Comparison of ENCODE assay signal across 34 cellular contexts in genomic region chr2:241139531-241140444, GRCh38.
"Had no signal": no experiment of that assay in that cellular context is flagged by ENCODE, and none has a peak within 500 bp of the region (broad histone marks: within the 10 kb centered on the region; RNA-seq: fewer than 3 reads in every experiment).

No MANE protein-coding gene starts in this region.

- ATAC-seq: activated CD4-positive, alpha-beta T cell treated with anti-CD3 and anti-CD28 coated beads for 36 hours; activated CD4-positive, CD25-positive, alpha-beta regulatory T cell treated with anti-CD3 and anti-CD28 coated beads, Interleukin-2, amount 50 U/mL, for 24 hours; activated naive CD4-positive, alpha-beta T cell treated with anti-CD3 and anti-CD28 coated beads, Interleukin-2, amount 50 U/mL, for 72 hours; activated T-cell treated with anti-CD3 and anti-CD28 coated beads, Interleukin-2, amount 50 U/mL, for 72 hours; activated T-helper 17 cell treated with anti-CD3 and anti-CD28 coated beads, Interleukin-2, amount 50 U/mL, for 72 hours; body of pancreas; PC-3 had no signal

- H3K4me3 Mint-ChIP-seq: activated CD4-positive, alpha-beta memory T cell treated with anti-CD3 and anti-CD28 coated beads for 36 hours; activated CD4-positive, alpha-beta T cell treated with anti-CD3 and anti-CD28 coated beads for 36 hours; activated T-cell treated with anti-CD3 and anti-CD28 coated beads, Interleukin-2, amount 50 U/mL, for 72 hours; activated T-helper 17 cell treated with anti-CD3 and anti-CD28 coated beads, Interleukin-2, amount 50 U/mL, for 72 hours had no signal

- H3K27me3 ChIP-seq: adrenal gland, body of pancreas, breast epithelium, MG63 had no signal

- DNase-seq: activated CD4-positive, alpha-beta memory T cell treated with anti-CD3 and anti-CD28 coated beads for 36 hours; activated CD4-positive, alpha-beta T cell treated with anti-CD3 and anti-CD28 coated beads for 36 hours; activated CD4-positive, alpha-beta T cell treated with anti-CD3 and anti-CD28 coated beads, Interleukin-2, amount 50 U/mL, for 1 hour; activated effector memory CD4-positive, alpha-beta T cell treated with anti-CD3 and anti-CD28 coated beads, Interleukin-2, amount 50 U/mL, for 16 hours; activated naive CD4-positive, alpha-beta T cell treated with Interleukin-2 at 50 U/mL for 16 hours; activated T-cell treated with anti-CD3 and anti-CD28 coated beads, Interleukin-2, amount 50 U/mL, for 1 hour; activated T-cell treated with anti-CD3 and anti-CD28 coated beads, Interleukin-2, amount 50 U/mL, for 72 hours; body of pancreas; Karpas-422; KBM-7; MG63; NCI-H1048; NCI-H1105 treated with DMSO at 0.1 percent for 48 hours; NCI-H1436 treated with DMSO at 0.1 percent for 48 hours; NCI-H187; NCI-H2029 treated with DMSO at 0.1 percent for 48 hours; NCI-H2107; NCI-H2171; NCI-H510A; NCI-H526; NCI-H748 treated with DMSO at 0.1 percent for 48 hours; NK-92 treated with Interleukin-12 subunit alpha and Interleukin-12 subunit beta, amount 100 ng/mL, for 24 hours; PC-3; Right ventricle myocardium superior; T1000 had no signal

- H3K36me3 ChIP-seq: adrenal gland, breast epithelium had no signal

- H3K9me3 ChIP-seq: adrenal gland, body of pancreas, breast epithelium, MG63 had no signal

- H3K9me3 Mint-ChIP-seq: activated CD4-positive, alpha-beta memory T cell treated with anti-CD3 and anti-CD28 coated beads for 36 hours; activated naive CD4-positive, alpha-beta T cell treated with anti-CD3 and anti-CD28 coated beads, Interleukin-2, amount 50 U/mL, for 72 hours; activated T-cell treated with anti-CD3 and anti-CD28 coated beads, Interleukin-2, amount 50 U/mL, for 72 hours; activated T-helper 17 cell treated with anti-CD3 and anti-CD28 coated beads, Interleukin-2, amount 50 U/mL, for 72 hours had no signal

- H3K27me3 Mint-ChIP-seq: activated CD4-positive, alpha-beta memory T cell treated with anti-CD3 and anti-CD28 coated beads for 36 hours; activated CD4-positive, alpha-beta T cell treated with anti-CD3 and anti-CD28 coated beads for 36 hours; activated T-helper 17 cell treated with anti-CD3 and anti-CD28 coated beads, Interleukin-2, amount 50 U/mL, for 72 hours had no signal

- H3K4me1 ChIP-seq: adrenal gland, body of pancreas, breast epithelium had no signal

- H3K27ac Mint-ChIP-seq: activated CD4-positive, alpha-beta memory T cell treated with anti-CD3 and anti-CD28 coated beads for 36 hours; activated CD4-positive, alpha-beta T cell treated with anti-CD3 and anti-CD28 coated beads for 36 hours; activated naive CD4-positive, alpha-beta T cell treated with anti-CD3 and anti-CD28 coated beads, Interleukin-2, amount 50 U/mL, for 72 hours; activated T-cell treated with anti-CD3 and anti-CD28 coated beads, Interleukin-2, amount 50 U/mL, for 72 hours had no signal

- FAIRE-seq: astrocyte, RCC 7860, TTC549 had no signal

- H3K4me1 Mint-ChIP-seq: activated CD4-positive, alpha-beta T cell treated with anti-CD3 and anti-CD28 coated beads for 36 hours; activated T-helper 17 cell treated with anti-CD3 and anti-CD28 coated beads, Interleukin-2, amount 50 U/mL, for 72 hours had no signal

- H3K4me3 ChIP-seq: adrenal gland, body of pancreas, breast epithelium, MG63, SK-N-MC had no signal

- H3K27ac ChIP-seq: adrenal gland, body of pancreas, breast epithelium, SK-N-MC had no signal
